In genomic region chr9:70409800-70410199, GRCh38 we compare ENCODE assay signal across 9 cellular contexts. TPM values are rescaled to one million over a fixed set of nuclear protein-coding genes. Genes with fewer than 3 reads are reported as not detected.
A peak's percentile ranks its signal among the peaks of the same experiment; 100 is the strongest.
DNase-seq lines count a peak whose midpoint lies in the region; ATAC-seq and TF ChIP-seq lines count a peak whose summit lies in the region.
"Had no signal": no experiment of that assay in that cellular context is flagged by ENCODE, and none has a peak within 500 bp of the region (broad histone marks: within the 10 kb centered on the region; RNA-seq: fewer than 3 reads in every experiment).

No MANE protein-coding gene starts in this region.

- no peaks in the 10 kb centered on the region for H3K9me3 Mint-ChIP-seq in activated CD4-positive, alpha-beta T cell treated with anti-CD3 and anti-CD28 coated beads, Interleukin-2, amount 10 ng/mL, durations not matched to agents 7 days and 5 days

- peak overlapping the region; percentile 99 for H3K4me3 ChIP-seq in astrocyte of the spinal cord (ENCODE audit: low read depth, low read length)
- H3K4me3 ChIP-seq in right lobe of liver: peak overlapping the region; percentile 57 to 86 (median 72)

- H3K27ac ChIP-seq in right lobe of liver (peak overlapping the region; percentile 98 to 100 (median 100)), temporal lobe (ENCODE audit: low read depth, low read length) (peak overlapping the region; percentile 98)

- POLR2A ChIA-PET in activated CD4-positive, alpha-beta T cell treated with anti-CD3 and anti-CD28 coated beads, Interleukin-2, amount 10 ng/mL, durations not matched to agents 7 days and 5 days (lab: Charles Lee): no interaction called here

- CTCF ChIA-PET in activated CD4-positive, alpha-beta T cell treated with anti-CD3 and anti-CD28 coated beads, Interleukin-2, amount 10 ng/mL, durations not matched to agents 7 days and 5 days (lab: Charles Lee): interaction anchor here (0.5 to 1.4 kb wide), 4 partner anchors 8 to 205 kb away, joined by 3 to 6 read pairs (median 4); no protein-coding TSS in a partner anchor

- H3K36me3 Mint-ChIP-seq in activated CD4-positive, alpha-beta T cell treated with anti-CD3 and anti-CD28 coated beads, Interleukin-2, amount 10 ng/mL, durations not matched to agents 7 days and 5 days (ENCODE audit: low read depth): peaks cover 10% of the 10 kb centered on the region

- peaks cover 0 to 5% (median 0%) of the 10 kb centered on the region in 4 donors for H3K36me3 ChIP-seq in right lobe of liver

- intact Hi-C loops in right lobe of liver (cut with DNase I): no loop called here

- no peaks in the 10 kb centered on the region for H3K9me3 ChIP-seq in right lobe of liver

- peaks cover 71% of the 10 kb centered on the region for H3K4me1 Mint-ChIP-seq in activated CD4-positive, alpha-beta T cell treated with anti-CD3 and anti-CD28 coated beads, Interleukin-2, amount 10 ng/mL, durations not matched to agents 7 days and 5 days

- 5% methylated on average over 2 of the region's 2 CpGs for WGBS in right lobe of liver (ENCODE audit: insufficient coverage, low coverage, low lambda C conversion rate, missing lambda C conversion rate)

- H3K27ac Mint-ChIP-seq in activated CD4-positive, alpha-beta T cell treated with anti-CD3 and anti-CD28 coated beads, Interleukin-2, amount 10 ng/mL, durations not matched to agents 7 days and 5 days: peak overlapping the region; percentile 98

- H3K27me3 Mint-ChIP-seq in activated CD4-positive, alpha-beta T cell treated with anti-CD3 and anti-CD28 coated beads, Interleukin-2, amount 10 ng/mL, durations not matched to agents 7 days and 5 days: no peaks in the 10 kb centered on the region

- ATAC-seq in right lobe of liver: no peak
- no peak for ATAC-seq in GM21576 (IDR thresholded peaks at IDR 0.05; ENCODE audit: unreplicated experiment)

- H3K27me3 ChIP-seq in right lobe of liver: no peaks in the 10 kb centered on the region

- peak overlapping the region; percentile 96 for H3K4me3 Mint-ChIP-seq in activated CD4-positive, alpha-beta T cell treated with anti-CD3 and anti-CD28 coated beads, Interleukin-2, amount 10 ng/mL, durations not matched to agents 7 days and 5 days

- H3K4me1 ChIP-seq in right lobe of liver: peaks cover 0 to 55% (median 29%) of the 10 kb centered on the region in 4 donors

- TF ChIP-seq POLR2A in right lobe of liver (IDR thresholded peaks at IDR 0.05): no peak

- TF ChIP-seq CTCF in astrocyte of the spinal cord (IDR thresholded peaks at IDR 0.05; ENCODE audit: low read depth, low read length) (no peak), right lobe of liver (IDR thresholded peaks at IDR 0.05) (no peak)

- DNase-seq in activated CD4-positive, alpha-beta T cell treated with anti-CD3 and anti-CD28 coated beads, Interleukin-2, amount 10 ng/mL, durations not matched to agents 7 days and 5 days: no peak
- no peak for DNase-seq in activated CD4-positive, alpha-beta T cell treated with anti-CD3 and anti-CD28 coated beads for 48 hours
- DNase-seq in astrocyte of the spinal cord (ENCODE audit: low read depth, low spot score) (no peak), right lobe of liver (no peak), NCI-H345 (lab: John Stamatoyannopoulos, UW) (no peak), iPS-NIHi7 (ENCODE audit: extremely low spot score) (no peak)
- DNase-seq: stimulated activated CD4-positive, alpha-beta T cell treated with anti-CD3 and anti-CD28 coated beads, Interleukin-4, amount 100 ng/mL, for 4 hours had no signal

- in situ Hi-C loops in astrocyte of the spinal cord (cut with HindIII; ENCODE audit: low sequenced_read_pairs): no loop called here

RNA-seq across cellular contexts. Expression of gene KLF9, which starts 4.7 kb away (rescaled TPM):
- 10 to 100 TPM; 11.3 to 12.8 TPM for total RNA-seq in activated CD4-positive, alpha-beta T cell treated with anti-CD3 and anti-CD28 coated beads, Interleukin-2, amount 10 ng/mL, durations not matched to agents 7 days and 5 days
- total RNA-seq in right lobe of liver: 10 to 100 TPM in 5 of 6 experiments, 1 to 10 TPM in 1; 8.7 to 74.7 (median 32.3) TPM
- 10.1 TPM for total RNA-seq in temporal lobe
